Comparison of ENCODE assay signal across 1 cellular context in the genomic region with DNA sequence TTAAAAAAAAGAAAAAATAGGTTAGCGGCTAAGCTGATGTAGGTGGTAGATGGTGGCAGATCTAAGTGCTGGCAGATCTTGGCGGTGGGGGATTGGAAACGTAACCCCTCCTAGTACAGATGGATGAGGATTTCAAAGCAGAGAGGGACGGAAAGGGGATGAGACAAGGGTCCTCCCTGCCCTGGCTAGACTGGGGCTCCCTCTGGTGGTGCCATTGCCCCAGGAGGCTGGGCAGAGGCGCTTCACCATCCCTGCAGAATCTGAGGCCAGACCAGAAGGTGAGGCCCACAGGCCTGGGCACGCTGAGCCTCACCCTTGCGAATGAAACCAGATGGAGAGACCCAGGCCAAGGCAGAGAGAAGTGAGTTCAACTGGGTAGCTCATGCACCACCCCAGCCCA.
TF ChIP-seq lines count a peak whose summit lies in the region.

No MANE protein-coding gene starts in this region.

TF ChIP-seq in H1, 55 proteins besides CTCF, POLR2A, EP300 and RAD21:
- no peak for TF ChIP-seq POU5F1 (IDR thresholded peaks at IDR 0.05; ENCODE audit: low read depth, low read length)
- TF ChIP-seq RXRA (IDR thresholded peaks at IDR 0.05; ENCODE audit: insufficient read depth, low read depth, low read length): no peak
- TF ChIP-seq, protein P1, sequence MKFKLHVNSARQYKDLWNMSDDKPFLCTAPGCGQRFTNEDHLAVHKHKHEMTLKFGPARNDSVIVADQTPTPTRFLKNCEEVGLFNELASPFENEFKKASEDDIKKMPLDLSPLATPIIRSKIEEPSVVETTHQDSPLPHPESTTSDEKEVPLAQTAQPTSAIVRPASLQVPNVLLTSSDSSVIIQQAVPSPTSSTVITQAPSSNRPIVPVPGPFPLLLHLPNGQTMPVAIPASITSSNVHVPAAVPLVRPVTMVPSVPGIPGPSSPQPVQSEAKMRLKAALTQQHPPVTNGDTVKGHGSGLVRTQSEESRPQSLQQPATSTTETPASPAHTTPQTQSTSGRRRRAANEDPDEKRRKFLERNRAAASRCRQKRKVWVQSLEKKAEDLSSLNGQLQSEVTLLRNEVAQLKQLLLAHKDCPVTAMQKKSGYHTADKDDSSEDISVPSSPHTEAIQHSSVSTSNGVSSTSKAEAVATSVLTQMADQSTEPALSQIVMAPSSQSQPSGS (IDR thresholded peaks at IDR 0.05; ENCODE audit: low read length): no peak
- TF ChIP-seq SP1 (IDR thresholded peaks at IDR 0.05; ENCODE audit: low read depth, low read length): no peak
- TF ChIP-seq SIRT6 (IDR thresholded peaks at IDR 0.05; ENCODE audit: low read length): no peak
- peak; percentile 33; the same call in 1 of the 2 replicates for TF ChIP-seq GABPA (IDR thresholded peaks at IDR 0.05; ENCODE audit: borderline replicate concordance, insufficient read depth, low read length)
- TF ChIP-seq BACH1 (IDR thresholded peaks at IDR 0.05; ENCODE audit: low read length): no peak
